ENCODE assay signal across 2 cellular contexts in the genomic region with DNA sequence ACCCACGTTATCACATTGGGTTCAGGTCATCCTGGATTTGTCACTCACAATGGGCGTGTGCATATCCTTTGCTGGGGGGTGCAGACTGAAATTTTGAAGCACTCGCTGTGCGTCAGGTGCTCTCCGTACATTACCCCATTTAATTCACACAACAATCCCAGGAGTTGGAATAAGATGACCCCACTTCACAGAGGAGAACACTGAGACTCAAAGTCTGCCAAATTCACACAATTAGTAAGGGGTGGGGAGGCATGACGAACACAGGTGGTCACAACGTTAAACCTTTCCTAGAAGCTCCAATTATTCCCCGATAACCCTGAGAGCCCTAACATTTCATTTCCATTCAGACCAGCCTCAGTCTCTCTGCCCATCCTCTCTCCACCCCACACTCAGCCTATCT.
TF ChIP-seq lines count a peak whose summit lies in the region.

No MANE protein-coding gene starts in this region.

TF ChIP-seq in IMR-90, 13 proteins besides CTCF, POLR2A, EP300 and RAD21:
- TF ChIP-seq, protein P1, sequence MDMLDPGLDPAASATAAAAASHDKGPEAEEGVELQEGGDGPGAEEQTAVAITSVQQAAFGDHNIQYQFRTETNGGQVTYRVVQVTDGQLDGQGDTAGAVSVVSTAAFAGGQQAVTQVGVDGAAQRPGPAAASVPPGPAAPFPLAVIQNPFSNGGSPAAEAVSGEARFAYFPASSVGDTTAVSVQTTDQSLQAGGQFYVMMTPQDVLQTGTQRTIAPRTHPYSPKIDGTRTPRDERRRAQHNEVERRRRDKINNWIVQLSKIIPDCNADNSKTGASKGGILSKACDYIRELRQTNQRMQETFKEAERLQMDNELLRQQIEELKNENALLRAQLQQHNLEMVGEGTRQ (IDR thresholded peaks at IDR 0.05; ENCODE audit: low read depth, low read length) = no peak
- TF ChIP-seq CHD1 (IDR thresholded peaks at IDR 0.05; ENCODE audit: low read depth, low read length) = no peak
- TF ChIP-seq, protein P2, sequence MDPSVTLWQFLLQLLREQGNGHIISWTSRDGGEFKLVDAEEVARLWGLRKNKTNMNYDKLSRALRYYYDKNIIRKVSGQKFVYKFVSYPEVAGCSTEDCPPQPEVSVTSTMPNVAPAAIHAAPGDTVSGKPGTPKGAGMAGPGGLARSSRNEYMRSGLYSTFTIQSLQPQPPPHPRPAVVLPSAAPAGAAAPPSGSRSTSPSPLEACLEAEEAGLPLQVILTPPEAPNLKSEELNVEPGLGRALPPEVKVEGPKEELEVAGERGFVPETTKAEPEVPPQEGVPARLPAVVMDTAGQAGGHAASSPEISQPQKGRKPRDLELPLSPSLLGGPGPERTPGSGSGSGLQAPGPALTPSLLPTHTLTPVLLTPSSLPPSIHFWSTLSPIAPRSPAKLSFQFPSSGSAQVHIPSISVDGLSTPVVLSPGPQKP (IDR thresholded peaks at IDR 0.05; ENCODE audit: borderline replicate concordance, low read depth, low read length) = no peak
- TF ChIP-seq MAFK (IDR thresholded peaks at IDR 0.05; ENCODE audit: low read depth, low read length) = no peak
- TF ChIP-seq RFX5 (IDR thresholded peaks at IDR 0.05; ENCODE audit: low read depth, low read length) = no peak
- no peak for TF ChIP-seq NFE2L2 (IDR thresholded peaks at IDR 0.05; ENCODE audit: low read depth, low read length)
- no peak for TF ChIP-seq BHLHE40 (IDR thresholded peaks at IDR 0.05; ENCODE audit: low read depth, low read length)
- no peak for TF ChIP-seq MAZ (IDR thresholded peaks at IDR 0.05; ENCODE audit: borderline replicate concordance, low read depth, low read length)
- TF ChIP-seq CEBPB (IDR thresholded peaks at IDR 0.05; ENCODE audit: low read depth, low read length) = no peak

TF ChIP-seq in K562, 482 proteins besides CTCF, POLR2A, EP300 and RAD21:
- TF ChIP-seq ZNF165 (CRISPR knock-in tag; IDR thresholded peaks at IDR 0.05; ENCODE audit: borderline replicate concordance) = no peak
- TF ChIP-seq BRD9 (IDR thresholded peaks at IDR 0.05; ENCODE audit: low read depth, partially characterized antibody) = no peak
- 0 out of 4 replicates have a peak, but pooled peaks of 1 of the 2 experiments have one; percentile 13 for TF ChIP-seq KDM1A (IDR thresholded peaks at IDR 0.05)
- TF ChIP-seq RBM25 (IDR thresholded peaks at IDR 0.05; ENCODE audit: low read depth, low read length, severe bottlenecking) = peak; percentile 66
TF ChIP-seq in K562: peak in this region for 2.
